In the genomic region with DNA sequence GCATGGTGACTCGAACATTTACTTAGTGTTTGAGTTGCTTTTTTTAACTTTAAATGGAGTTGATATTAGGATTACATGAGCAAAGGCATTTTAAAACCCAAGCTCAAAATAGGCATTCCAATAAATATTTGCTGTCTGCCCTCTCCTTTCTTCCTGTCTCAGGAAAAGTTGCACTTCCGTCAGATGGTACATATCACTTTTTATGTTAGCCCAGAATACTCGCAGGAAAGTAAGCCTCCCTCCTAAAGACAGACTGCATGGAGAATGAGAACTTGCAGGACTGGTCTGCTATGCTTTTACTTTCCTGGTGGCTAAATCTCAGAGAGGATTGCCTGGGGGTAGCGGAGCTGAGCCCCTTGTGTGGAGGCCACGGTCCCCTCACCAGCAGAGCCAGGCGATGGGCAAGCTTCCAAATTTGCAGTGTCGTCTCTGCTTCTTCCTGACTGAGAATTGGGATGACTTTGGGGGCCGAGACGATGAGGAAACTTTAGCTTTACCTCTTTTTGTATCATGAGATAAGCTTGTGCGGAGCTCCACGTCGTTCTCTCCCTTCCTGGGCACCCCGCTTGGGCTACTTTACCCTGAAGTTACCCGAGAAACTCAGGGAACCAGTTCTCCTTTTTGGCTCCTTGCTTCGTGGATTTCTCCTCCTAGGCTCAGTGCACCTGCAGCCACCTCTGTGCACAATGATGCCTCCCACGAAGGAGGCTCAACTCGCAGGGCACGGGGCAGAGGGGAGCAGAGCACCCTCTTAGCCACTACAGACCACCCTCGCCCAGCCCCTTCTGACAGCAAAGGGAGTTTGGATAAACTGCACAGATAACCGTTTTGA, we compare ENCODE assay signal across 29 cellular contexts.
DNase-seq lines count a peak whose midpoint lies in the region; ATAC-seq and TF ChIP-seq lines count a peak whose summit lies in the region.
"Had no signal": no experiment of that assay in that cellular context is flagged by ENCODE, and none has a peak within 500 bp of the region (broad histone marks: within the 10 kb centered on the region; RNA-seq: fewer than 3 reads in every experiment).

No MANE protein-coding gene starts in this region.

- DNase-seq in PC-3 (no peak), endodermal cell (peak; percentile 24), nephron progenitor cell (no peak), mesendoderm (no peak)
- DNase-seq in CD8-positive, alpha-beta memory T cell, result no peak
- DNase-seq in activated naive CD4-positive, alpha-beta T cell treated with Interleukin-2 at 50 U/mL for 16 hours, result no peak
- DNase-seq: activated CD4-positive, CD25-positive, alpha-beta regulatory T cell treated with anti-CD3 and anti-CD28 coated beads, Interleukin-2, amount 50 U/mL, for 72 hours; activated CD8-positive, alpha-beta T cell treated with anti-CD3 and anti-CD28 coated beads for 36 hours; activated effector memory CD4-positive, alpha-beta T cell treated with anti-CD3 and anti-CD28 coated beads, Interleukin-2, amount 50 U/mL, for 16 hours; activated T-cell treated with anti-CD3 and anti-CD28 coated beads, Interleukin-2, amount 50 U/mL, for 1 hour; Caco-2; caudate nucleus; GDM1; MG63; NCI-H1417 treated with DMSO at 0.1 percent for 48 hours; NCI-H2081 treated with DMSO at 0.1 percent for 48 hours; NCI-H226; nucleus accumbens; stimulated activated CD4-positive, alpha-beta T cell treated with anti-CD3 and anti-CD28 coated beads, Interleukin-1b, Interleukin-23, amount 100 ng/mL, for 48 hours; T-helper 1 cell; transverse colon had no signal

- TF ChIP-seq CTCF in PC-3 (conservative IDR thresholded peaks at IDR 0.05; ENCODE audit: low read depth, low read length) (no peak), endodermal cell (conservative IDR thresholded peaks at IDR 0.05) (no peak), nephron progenitor cell (IDR thresholded peaks at IDR 0.05) (no peak)

- no peak overlapping the region for H2AFZ ChIP-seq in PC-3 (ENCODE audit: low read length)

- H3K27me3 ChIP-seq in BLaER1 treated with 17β-estradiol and CSF1 and Interleukin-3, amounts not matched to agents 10 nM and 100 nM, result no peaks in the 10 kb centered on the region
- no peaks in the 10 kb centered on the region for H3K27me3 ChIP-seq in PC-3 (ENCODE audit: low read length)
- H3K27me3 ChIP-seq in endodermal cell (ENCODE audit: control insufficient read depth, insufficient read depth, low read length, poor library complexity, severe bottlenecking), result no peaks in the 10 kb centered on the region
- no peaks in the 10 kb centered on the region for H3K27me3 ChIP-seq in CD8-positive, alpha-beta memory T cell (ENCODE audit: insufficient read depth, low read length, poor library complexity, severe bottlenecking)
- no peaks in the 10 kb centered on the region for H3K27me3 ChIP-seq in mesendoderm (ENCODE audit: insufficient read depth, low read length, poor library complexity)
- H3K27me3 ChIP-seq: heart left ventricle, MG63, transverse colon had no signal

- no peak overlapping the region for H2BK5ac ChIP-seq in mesendoderm (ENCODE audit: low read length)

- no peak overlapping the region for H4K5ac ChIP-seq in mesendoderm (ENCODE audit: low read length)

- no peak overlapping the region for H3K18ac ChIP-seq in mesendoderm (ENCODE audit: low read length)

- POLR2A ChIA-PET in PC-3 (lab: Charles Lee; ENCODE audit: unreplicated experiment), result no interaction called here
- POLR2A ChIA-PET in CD8-positive, alpha-beta memory T cell (lab: Charles Lee), result no interaction called here

- peaks cover 4% of the 10 kb centered on the region for H3F3A ChIP-seq in PC-3 (ENCODE audit: low read length, unreplicated experiment)

- H3K4me3 ChIP-seq in BLaER1 treated with 17β-estradiol and CSF1 and Interleukin-3, amounts not matched to agents 10 nM and 100 nM, result no peak overlapping the region
- H3K4me3 ChIP-seq in PC-3 (ENCODE audit: low read length) (no peak overlapping the region), endodermal cell (ENCODE audit: low read length) (no peak overlapping the region), mesendoderm (ENCODE audit: low read length) (no peak overlapping the region)
- no peak overlapping the region for H3K4me3 ChIP-seq in CD8-positive, alpha-beta memory T cell (ENCODE audit: low read length)
- H3K4me3 ChIP-seq: A549, HAP-1, heart left ventricle, K562, MG63, skin epidermis, transverse colon had no signal

- WGBS in endodermal cell (ENCODE audit: insufficient coverage in 1 of 2, insufficient read length in 1 of 2), 2 experiments, result 93 to 97% methylated on average over 17 to 20 of the region's 20 CpGs
- WGBS in mesendoderm (ENCODE audit: extremely low coverage, insufficient coverage, low lambda C conversion rate), result no CpG with 5 or more reads among the region's 20 CpGs

- H3K9ac ChIP-seq in BLaER1 treated with 17β-estradiol and CSF1 and Interleukin-3, amounts not matched to agents 10 nM and 100 nM, result peak overlapping the region in 5 of 11 experiments; percentile 16 to 48 (median 37); a peak in 7 of 22 replicates
- H3K9ac ChIP-seq in PC-3 (ENCODE audit: low read length) (no peak overlapping the region), endodermal cell (ENCODE audit: extremely low read depth, low read length, poor library complexity, severe bottlenecking) (no peak overlapping the region), mesendoderm (ENCODE audit: low read length) (no peak overlapping the region)

- ATAC-seq in PC-3 (no peak), HG02678 (IDR thresholded peaks at IDR 0.05; ENCODE audit: unreplicated experiment) (no peak)
- ATAC-seq: A549; activated CD8-positive, alpha-beta T cell treated with anti-CD3 and anti-CD28 coated beads for 36 hours; heart left ventricle; K562 had no signal

- H4K20me1 ChIP-seq in BLaER1 treated with 17β-estradiol and CSF1 and Interleukin-3, amounts not matched to agents 10 nM and 100 nM, result peaks cover 0 to 94% (median 88%) of the 10 kb centered on the region in 11 experiments; a peak in 19 of 22 replicates
- no peaks in the 10 kb centered on the region for H4K20me1 ChIP-seq in PC-3 (ENCODE audit: low read length)

- H3K79me2 ChIP-seq in PC-3 (ENCODE audit: low read length) (no peaks in the 10 kb centered on the region), mesendoderm (ENCODE audit: control insufficient read depth, insufficient read depth, low read length) (no peaks in the 10 kb centered on the region)

- H2BK15ac ChIP-seq in mesendoderm (replicated peaks; ENCODE audit: low read depth), result no peak overlapping the region

- no peak overlapping the region for H3K23ac ChIP-seq in mesendoderm (ENCODE audit: low read length)

- intact Hi-C loops in PC-3 (cut with micrococcal nuclease), result no loop called here

- no peak overlapping the region for H3K27ac Mint-ChIP-seq in endodermal cell
- H3K27ac Mint-ChIP-seq in nephron progenitor cell, result peak overlapping the region; percentile 51
- H3K27ac Mint-ChIP-seq in CD8-positive, alpha-beta memory T cell, result peak overlapping the region in 1 of 8 donors; percentile 55
- H3K27ac Mint-ChIP-seq: activated CD8-positive, alpha-beta T cell treated with anti-CD3 and anti-CD28 coated beads for 36 hours; B cell had no signal

- no peaks in the 10 kb centered on the region for H3K9me2 ChIP-seq in PC-3 (replicated peaks; ENCODE audit: low read length)

- H3K56ac ChIP-seq in mesendoderm (ENCODE audit: low read length), result no peak overlapping the region

- H3K36me3 Mint-ChIP-seq in endodermal cell (ENCODE audit: low read depth) (no peaks in the 10 kb centered on the region), nephron progenitor cell (ENCODE audit: low read depth) (peaks cover 27% of the 10 kb centered on the region)
- H3K36me3 Mint-ChIP-seq in CD8-positive, alpha-beta memory T cell, result peaks cover 0 to 3% (median 0%) of the 10 kb centered on the region in 3 donors

- CTCF ChIA-PET in PC-3 (lab: Charles Lee), result no interaction called here
- CTCF ChIA-PET in CD8-positive, alpha-beta memory T cell (lab: Charles Lee), result no interaction called here

- BruUV-seq in PC-3 (replicated peaks; lab: Mats Ljungman, UMichigan), result no TSS peak

- no peak overlapping the region for H3K4ac ChIP-seq in mesendoderm (ENCODE audit: low read depth, low read length)

- H3K36me3 ChIP-seq in BLaER1 treated with 17β-estradiol and CSF1 and Interleukin-3, amounts not matched to agents 10 nM and 100 nM, result peaks cover 5 to 62% (median 39%) of the 10 kb centered on the region in 11 experiments; a peak in 20 of 22 replicates
- H3K36me3 ChIP-seq in PC-3 (ENCODE audit: low read depth, low read length) (0 out of 2 replicates have a peak, but pooled peaks cover 6% of the 10 kb centered on the region), endodermal cell (ENCODE audit: control insufficient read depth, insufficient read depth, low read length) (no peaks in the 10 kb centered on the region), mesendoderm (ENCODE audit: control insufficient read depth, insufficient read depth, low read length) (no peaks in the 10 kb centered on the region)
- no peaks in the 10 kb centered on the region for H3K36me3 ChIP-seq in CD8-positive, alpha-beta memory T cell (ENCODE audit: insufficient read depth, low read length)
- H3K36me3 ChIP-seq: HAP-1, heart left ventricle, MG63, transverse colon had no signal

- H3K27me3 Mint-ChIP-seq in endodermal cell (ENCODE audit: insufficient read depth) (no peaks in the 10 kb centered on the region), nephron progenitor cell (ENCODE audit: low read depth, poor library complexity) (peaks cover 6% of the 10 kb centered on the region)
- no peaks in the 10 kb centered on the region for H3K27me3 Mint-ChIP-seq in CD8-positive, alpha-beta memory T cell
- H3K27me3 Mint-ChIP-seq: activated CD8-positive, alpha-beta T cell treated with anti-CD3 and anti-CD28 coated beads for 36 hours; B cell had no signal

- H3K27ac ChIP-seq in BLaER1 treated with 17β-estradiol and CSF1 and Interleukin-3, amounts not matched to agents 10 nM and 100 nM, result peak overlapping the region in 2 of 11 experiments; percentile 14 to 82; a peak in 4 of 22 replicates
- H3K27ac ChIP-seq in PC-3 (ENCODE audit: low read length) (peak overlapping the region; percentile 81), endodermal cell (ENCODE audit: low read depth, low read length) (no peak overlapping the region), mesendoderm (ENCODE audit: low read depth, low read length) (no peak overlapping the region)
- no peak overlapping the region for H3K27ac ChIP-seq in CD8-positive, alpha-beta memory T cell (ENCODE audit: low read depth, low read length)
- H3K27ac ChIP-seq: A549, transverse colon had no signal

- H3K4me2 ChIP-seq in BLaER1 treated with 17β-estradiol and CSF1 and Interleukin-3, amounts not matched to agents 10 nM and 100 nM, result peak overlapping the region; percentile 82 to 97 (median 93)
- H3K4me2 ChIP-seq in PC-3 (ENCODE audit: low read length) (peak overlapping the region; percentile 63), mesendoderm (ENCODE audit: low read length) (no peak overlapping the region)
- H3K4me2 ChIP-seq: A549 had no signal

- peaks cover 55 to 77% (median 62%) of the 10 kb centered on the region in 10 experiments for H3K4me1 ChIP-seq in BLaER1 treated with 17β-estradiol and CSF1 and Interleukin-3, amounts not matched to agents 10 nM and 100 nM
- H3K4me1 ChIP-seq in PC-3 (ENCODE audit: insufficient read depth, low read length) (peaks cover 30% of the 10 kb centered on the region), endodermal cell (ENCODE audit: control insufficient read depth, insufficient read depth, low read length) (no peaks in the 10 kb centered on the region), mesendoderm (ENCODE audit: control insufficient read depth, low read depth, low read length) (no peaks in the 10 kb centered on the region)
- peaks cover 39% of the 10 kb centered on the region for H3K4me1 ChIP-seq in CD8-positive, alpha-beta memory T cell (ENCODE audit: insufficient read depth, low read length)
- H3K4me1 ChIP-seq: A549, Caco-2, HAP-1 had no signal

- no peak overlapping the region for H2BK120ac ChIP-seq in mesendoderm (ENCODE audit: low read depth, low read length)

- no peaks in the 10 kb centered on the region for H3K79me1 ChIP-seq in mesendoderm (ENCODE audit: low read length)

- H3K4me3 Mint-ChIP-seq in endodermal cell (no peak overlapping the region), nephron progenitor cell (no peak overlapping the region)
- no peak overlapping the region for H3K4me3 Mint-ChIP-seq in CD8-positive, alpha-beta memory T cell
- H3K4me3 Mint-ChIP-seq: activated CD8-positive, alpha-beta T cell treated with anti-CD3 and anti-CD28 coated beads for 36 hours; B cell had no signal

- no peaks in the 10 kb centered on the region for H3K4me1 Mint-ChIP-seq in endodermal cell
- peaks cover 38% of the 10 kb centered on the region for H3K4me1 Mint-ChIP-seq in nephron progenitor cell
- peaks cover 24 to 40% (median 29%) of the 10 kb centered on the region in 3 donors for H3K4me1 Mint-ChIP-seq in CD8-positive, alpha-beta memory T cell

- H3K9me3 ChIP-seq in BLaER1 treated with 17β-estradiol and CSF1 and Interleukin-3, amounts not matched to agents 10 nM and 100 nM (replicated peaks in 1 of 11), result peaks cover 8 to 35% (median 12%) of the 10 kb centered on the region in 11 experiments; a peak in 20 of 22 replicates
- H3K9me3 ChIP-seq in PC-3 (ENCODE audit: low read length), result no peaks in the 10 kb centered on the region
- no peaks in the 10 kb centered on the region for H3K9me3 ChIP-seq in endodermal cell (ENCODE audit: control insufficient read depth, low read length)
- no peaks in the 10 kb centered on the region for H3K9me3 ChIP-seq in CD8-positive, alpha-beta memory T cell (ENCODE audit: low read length)
- H3K9me3 ChIP-seq: A549, Caco-2, HAP-1, heart left ventricle, transverse colon had no signal

- peaks cover 4% of the 10 kb centered on the region for H3K9me3 Mint-ChIP-seq in endodermal cell
- peaks cover 21% of the 10 kb centered on the region for H3K9me3 Mint-ChIP-seq in nephron progenitor cell
- H3K9me3 Mint-ChIP-seq in CD8-positive, alpha-beta memory T cell, result no peaks in the 10 kb centered on the region
- H3K9me3 Mint-ChIP-seq: activated CD8-positive, alpha-beta T cell treated with anti-CD3 and anti-CD28 coated beads for 36 hours had no signal

- H2AK5ac ChIP-seq in mesendoderm (ENCODE audit: low read length), result no peak overlapping the region

- H4K8ac ChIP-seq in mesendoderm (ENCODE audit: low read depth, low read length), result no peak overlapping the region
